ENCODE assay signal across 18 cellular contexts in the genomic region with DNA sequence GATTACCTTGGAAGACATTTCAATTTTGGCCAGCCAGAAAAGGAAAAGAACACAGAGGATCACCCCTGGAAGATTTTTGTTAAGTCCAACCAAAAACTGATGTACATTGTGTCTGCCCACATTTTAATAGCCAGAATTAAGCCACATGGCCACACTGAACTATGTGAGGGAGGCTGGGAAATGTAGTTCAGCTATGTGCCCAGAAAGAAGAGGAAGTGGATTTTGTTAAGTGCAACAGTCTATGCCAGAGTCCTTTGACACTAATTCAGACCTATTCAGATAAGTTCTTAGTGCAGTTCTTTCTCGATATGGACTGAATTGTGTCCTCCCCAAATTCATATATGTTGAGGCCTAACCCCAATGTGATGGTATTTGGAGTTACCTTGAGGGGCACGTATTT.
"Had no signal": no experiment of that assay in that cellular context is flagged by ENCODE, and none has a peak within 500 bp of the region (broad histone marks: within the 10 kb centered on the region; RNA-seq: fewer than 3 reads in every experiment).

No MANE protein-coding gene starts in this region.

- H3K27me3 ChIP-seq: brain microvascular endothelial cell, neutrophil had no signal

- FAIRE-seq: keratinocyte, urothelium cell line had no signal

- H3K27ac Mint-ChIP-seq: activated CD8-positive, alpha-beta T cell treated with anti-CD3 and anti-CD28 coated beads for 36 hours; activated naive CD8-positive, alpha-beta T cell; natural killer cell; WTC11 had no signal

- H3K36me3 Mint-ChIP-seq: activated naive CD8-positive, alpha-beta T cell; natural killer cell had no signal

- H3K4me3 ChIP-seq: coronary artery, left ventricle myocardium inferior had no signal

- ATAC-seq: activated CD8-positive, alpha-beta T cell treated with anti-CD3 and anti-CD28 coated beads for 36 hours; activated T-cell treated with anti-CD3 and anti-CD28 coated beads, Interleukin-2, amount 50 U/mL, for 4 hours; esophagus mucosa; natural killer cell; WTC11 had no signal

- DNase-seq: activated CD4-positive, alpha-beta T cell treated with anti-CD3 and anti-CD28 coated beads for 4 hours; activated CD8-positive, alpha-beta T cell treated with anti-CD3 and anti-CD28 coated beads for 36 hours; activated effector memory CD4-positive, alpha-beta T cell treated with Interleukin-2 at 50 U/mL for 16 hours; activated T-cell treated with anti-CD3 and anti-CD28 coated beads, Interleukin-2, amount 50 U/mL, for 4 hours; brain microvascular endothelial cell; hippocampal formation; left ventricle myocardium inferior; natural killer cell; stimulated activated CD4-positive, alpha-beta T cell treated with anti-CD3 and anti-CD28 coated beads, Interleukin-12 subunit alpha, Interleukin-12 subunit beta, amount 100 ng/mL, for 4 hours; stimulated activated CD4-positive, alpha-beta T cell treated with anti-CD3 and anti-CD28 coated beads, Interleukin-2, amount 100 ng/mL, for 24 hours had no signal

- H3K27me3 Mint-ChIP-seq: activated CD8-positive, alpha-beta T cell treated with anti-CD3 and anti-CD28 coated beads for 36 hours; activated naive CD8-positive, alpha-beta T cell; central memory CD8-positive, alpha-beta T cell had no signal

- H3K4me1 Mint-ChIP-seq: central memory CD8-positive, alpha-beta T cell; natural killer cell had no signal

- H3K9me3 ChIP-seq: left ventricle myocardium inferior, neutrophil had no signal

- H3K4me3 Mint-ChIP-seq: activated CD8-positive, alpha-beta T cell treated with anti-CD3 and anti-CD28 coated beads for 36 hours; activated naive CD8-positive, alpha-beta T cell; activated T-cell treated with anti-CD3 and anti-CD28 coated beads, Interleukin-2, amount 50 U/mL, for 4 hours; central memory CD8-positive, alpha-beta T cell; natural killer cell; WTC11 had no signal

- H3K4me1 ChIP-seq: left ventricle myocardium inferior had no signal

- H3K27ac ChIP-seq: brain microvascular endothelial cell, coronary artery, left ventricle myocardium inferior, neutrophil had no signal
